Comparison of ENCODE assay signal across 8 cellular contexts in genomic region chr7:98745722-98746318, GRCh38.
DNase-seq lines count a peak whose midpoint lies in the region; ATAC-seq lines count a peak whose summit lies in the region.

No MANE protein-coding gene starts in this region.

- no peak overlapping the region for H3K27ac Mint-ChIP-seq in activated naive CD8-positive, alpha-beta T cell treated with anti-CD3 and anti-CD28 coated beads for 36 hours

- no peak overlapping the region for H3K4me3 Mint-ChIP-seq in activated naive CD8-positive, alpha-beta T cell treated with anti-CD3 and anti-CD28 coated beads for 36 hours

- DNase-seq in EH (ENCODE audit: low read depth): peak; percentile 33
- DNase-seq in HuH-7.5 (ENCODE audit: low spot score): peak; percentile 79
- peak; percentile 80 for DNase-seq in SK-MEL-5 (ENCODE audit: low read depth, low spot score)
- DNase-seq in activated naive CD8-positive, alpha-beta T cell treated with anti-CD3 and anti-CD28 coated beads for 36 hours: peak; percentile 68
- DNase-seq in left ventricle myocardium superior: peak; percentile 83
- peak; percentile 75 for DNase-seq in stimulated activated CD4-positive, alpha-beta T cell treated with anti-CD3 and anti-CD28 coated beads, Interleukin-12 subunit alpha, Interleukin-12 subunit beta, amount 100 ng/mL, for 4 hours

- H3K36me3 Mint-ChIP-seq in activated naive CD8-positive, alpha-beta T cell treated with anti-CD3 and anti-CD28 coated beads for 36 hours: no peaks in the 10 kb centered on the region

- peaks cover 16% of the 10 kb centered on the region for H3K27me3 Mint-ChIP-seq in activated naive CD8-positive, alpha-beta T cell treated with anti-CD3 and anti-CD28 coated beads for 36 hours

- H3K9me3 Mint-ChIP-seq in activated naive CD8-positive, alpha-beta T cell treated with anti-CD3 and anti-CD28 coated beads for 36 hours: no peaks in the 10 kb centered on the region

- ATAC-seq in left ventricle myocardium superior (peak; percentile 45), GM19463 (IDR thresholded peaks at IDR 0.05; ENCODE audit: unreplicated experiment) (no peak), GM21367 (IDR thresholded peaks at IDR 0.05; ENCODE audit: unreplicated experiment) (no peak)

- intact Hi-C loops in left ventricle myocardium superior (cut with micrococcal nuclease): no loop called here

- in situ Hi-C loops in SK-MEL-5 (cut with HindIII; ENCODE audit: low pct_unique_long_range_greater_than_20kb, low sequenced_read_pairs): no loop called here

- no peaks in the 10 kb centered on the region for H3K4me1 Mint-ChIP-seq in activated naive CD8-positive, alpha-beta T cell treated with anti-CD3 and anti-CD28 coated beads for 36 hours

Comparison
In these comparisons a context has a peak if more than half of its experiments do, and no peak if none do; other contexts are left out.
1. DNase-seq: peak in every context shown above with its lines; median percentile 83 in left ventricle myocardium superior; 80 in SK-MEL-5; 79 in HuH-7.5; 75 in stimulated activated CD4-positive, alpha-beta T cell treated with anti-CD3 and anti-CD28 coated beads, Interleukin-12 subunit alpha, Interleukin-12 subunit beta, amount 100 ng/mL, for 4 hours; 68 in activated naive CD8-positive, alpha-beta T cell treated with anti-CD3 and anti-CD28 coated beads for 36 hours; 33 in EH.